27 cellular contexts compared by ENCODE assay signal in the genomic region with DNA sequence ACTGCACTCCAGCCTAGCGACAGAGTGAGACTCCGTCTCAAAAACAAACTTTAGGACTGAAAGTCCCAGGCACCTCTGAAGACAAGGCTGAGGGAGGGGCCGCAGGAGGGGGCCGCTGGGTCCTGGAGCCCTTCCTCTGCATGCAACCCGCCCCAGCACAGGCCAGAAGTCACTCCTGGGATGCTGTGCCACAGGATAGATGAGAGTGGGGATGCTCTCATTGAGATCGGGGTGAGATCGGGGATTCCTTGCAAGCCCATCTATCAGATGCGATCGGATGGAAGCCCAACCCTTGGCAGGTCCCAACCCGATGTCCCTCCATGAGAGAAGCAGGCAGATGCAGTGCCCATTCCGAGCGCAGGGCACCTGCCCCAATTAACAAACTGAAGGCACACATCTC.
"Had no signal": no experiment of that assay in that cellular context is flagged by ENCODE, and none has a peak within 500 bp of the region (broad histone marks: within the 10 kb centered on the region; RNA-seq: fewer than 3 reads in every experiment).

No MANE protein-coding gene starts in this region.

- DNase-seq: naive thymus-derived CD4-positive, alpha-beta T cell; natural killer cell; nucleus accumbens; pancreas; psoas muscle; right cardiac atrium; right lobe of liver; sigmoid colon; small intestine; stimulated activated CD4-positive, alpha-beta T cell treated with anti-CD3 and anti-CD28 coated beads, Interleukin-15, amount 100 ng/mL, for 24 hours; stimulated activated CD4-positive, alpha-beta T cell treated with anti-CD3 and anti-CD28 coated beads, Interleukin-2, amount 100 ng/mL, for 24 hours; stimulated activated CD4-positive, alpha-beta T cell treated with anti-CD3 and anti-CD28 coated beads, Interleukin-2, amount 100 ng/mL, for 48 hours; stimulated activated CD4-positive, alpha-beta T cell treated with anti-CD3 and anti-CD28 coated beads, Interleukin-4, amount 100 ng/mL, for 24 hours; stimulated activated naive B cell treated with anti-CD40 and anti-IgM and Interleukin-4, amounts not matched to agents 10 μg/mL and 1 μg/mL and 100 μg/mL, for 72 hours; stimulated activated naive CD4-positive, alpha-beta T cell treated with Interleukin-2 at 50 U/mL for 16 hours; stomach; thyroid gland; trophoblast cell; upper lobe of left lung had no signal

- H3K9ac ChIP-seq: neural progenitor cell had no signal

- H3K4me1 Mint-ChIP-seq: naive thymus-derived CD4-positive, alpha-beta T cell; natural killer cell; stimulated activated effector memory CD8-positive, alpha-beta T cell treated with anti-CD3 and anti-CD28 coated beads, Interleukin-12 subunit alpha, Interleukin-12 subunit beta, amount 100 ng/mL, for 72 hours; stimulated activated naive B cell treated with anti-CD40 and anti-IgM and Interleukin-4, amounts not matched to agents 10 μg/mL and 1 μg/mL and 100 μg/mL, for 72 hours had no signal

- H3K36me3 ChIP-seq: neutrophil, right lobe of liver, thyroid gland had no signal

- H3K4me1 ChIP-seq: neural progenitor cell, pancreas, psoas muscle, right lobe of liver, stomach, thyroid gland, tibial nerve, upper lobe of left lung, vagina had no signal

- H3K27ac ChIP-seq: neural progenitor cell, neutrophil, pancreas, psoas muscle, right lobe of liver, sigmoid colon, stomach, thoracic aorta, thyroid gland, tibial nerve, upper lobe of left lung, vagina had no signal

- H3K27ac Mint-ChIP-seq: naive thymus-derived CD4-positive, alpha-beta T cell; natural killer cell; nephron; neural progenitor cell; stimulated activated effector memory CD8-positive, alpha-beta T cell treated with anti-CD3 and anti-CD28 coated beads, Interleukin-12 subunit alpha, Interleukin-12 subunit beta, amount 100 ng/mL, for 72 hours; stimulated activated naive B cell treated with anti-CD40 and anti-IgM and Interleukin-4, amounts not matched to agents 10 μg/mL and 1 μg/mL and 100 μg/mL, for 72 hours; stimulated activated naive CD8-positive, alpha-beta T cell treated with anti-CD3 and anti-CD28 coated beads, Interleukin-15, Interleukin-2, amounts not matched to agents 100 ng/mL and 50 ng/mL, for 24 hours had no signal

- H3K4me2 ChIP-seq: neural progenitor cell had no signal

- H3K4me3 Mint-ChIP-seq: naive thymus-derived CD4-positive, alpha-beta T cell; natural killer cell; nephron; neural progenitor cell; stimulated activated effector memory CD8-positive, alpha-beta T cell treated with anti-CD3 and anti-CD28 coated beads, Interleukin-12 subunit alpha, Interleukin-12 subunit beta, amount 100 ng/mL, for 72 hours; stimulated activated naive B cell treated with anti-CD40 and anti-IgM and Interleukin-4, amounts not matched to agents 10 μg/mL and 1 μg/mL and 100 μg/mL, for 72 hours; stimulated activated naive CD8-positive, alpha-beta T cell treated with anti-CD3 and anti-CD28 coated beads, Interleukin-15, Interleukin-2, amounts not matched to agents 100 ng/mL and 50 ng/mL, for 24 hours had no signal

- H3K36me3 Mint-ChIP-seq: stimulated activated effector memory CD8-positive, alpha-beta T cell treated with anti-CD3 and anti-CD28 coated beads, Interleukin-12 subunit alpha, Interleukin-12 subunit beta, amount 100 ng/mL, for 72 hours had no signal

- H3K9me3 Mint-ChIP-seq: naive thymus-derived CD4-positive, alpha-beta T cell; natural killer cell; nephron; neural progenitor cell; stimulated activated effector memory CD8-positive, alpha-beta T cell treated with anti-CD3 and anti-CD28 coated beads, Interleukin-12 subunit alpha, Interleukin-12 subunit beta, amount 100 ng/mL, for 72 hours; stimulated activated naive B cell treated with anti-CD40 and anti-IgM and Interleukin-4, amounts not matched to agents 10 μg/mL and 1 μg/mL and 100 μg/mL, for 72 hours; stimulated activated naive CD8-positive, alpha-beta T cell treated with anti-CD3 and anti-CD28 coated beads, Interleukin-15, Interleukin-2, amounts not matched to agents 100 ng/mL and 50 ng/mL, for 24 hours had no signal

- H3K27me3 Mint-ChIP-seq: naive thymus-derived CD4-positive, alpha-beta T cell; stimulated activated naive B cell treated with anti-CD40 and anti-IgM and Interleukin-4, amounts not matched to agents 10 μg/mL and 1 μg/mL and 100 μg/mL, for 72 hours; stimulated activated naive CD8-positive, alpha-beta T cell treated with anti-CD3 and anti-CD28 coated beads, Interleukin-15, Interleukin-2, amounts not matched to agents 100 ng/mL and 50 ng/mL, for 24 hours had no signal

- H3K27me3 ChIP-seq: neural progenitor cell, neutrophil, pancreas, right lobe of liver, sigmoid colon, stomach, thyroid gland, tibial nerve, upper lobe of left lung, vagina had no signal

- H3K4me3 ChIP-seq: neural progenitor cell, pancreas, psoas muscle, right lobe of liver, sigmoid colon, stomach, thoracic aorta, thyroid gland, tibial nerve, upper lobe of left lung, vagina had no signal

- H2AFZ ChIP-seq: neural progenitor cell had no signal

- H3K9me3 ChIP-seq: neutrophil, pancreas, psoas muscle, right lobe of liver, sigmoid colon, stomach, thoracic aorta, thyroid gland, tibial nerve, upper lobe of left lung, vagina had no signal

- ATAC-seq: naive thymus-derived CD4-positive, alpha-beta T cell; natural killer cell; pancreas; psoas muscle; right cardiac atrium; right lobe of liver; stimulated activated effector memory CD8-positive, alpha-beta T cell treated with anti-CD3 and anti-CD28 coated beads, Interleukin-12 subunit alpha, Interleukin-12 subunit beta, amount 100 ng/mL, for 72 hours; stimulated activated naive B cell treated with anti-CD40 and anti-IgM and Interleukin-4, amounts not matched to agents 10 μg/mL and 1 μg/mL and 100 μg/mL, for 72 hours had no signal
